Comparison of ENCODE assay signal across 8 cellular contexts in the genomic region with DNA sequence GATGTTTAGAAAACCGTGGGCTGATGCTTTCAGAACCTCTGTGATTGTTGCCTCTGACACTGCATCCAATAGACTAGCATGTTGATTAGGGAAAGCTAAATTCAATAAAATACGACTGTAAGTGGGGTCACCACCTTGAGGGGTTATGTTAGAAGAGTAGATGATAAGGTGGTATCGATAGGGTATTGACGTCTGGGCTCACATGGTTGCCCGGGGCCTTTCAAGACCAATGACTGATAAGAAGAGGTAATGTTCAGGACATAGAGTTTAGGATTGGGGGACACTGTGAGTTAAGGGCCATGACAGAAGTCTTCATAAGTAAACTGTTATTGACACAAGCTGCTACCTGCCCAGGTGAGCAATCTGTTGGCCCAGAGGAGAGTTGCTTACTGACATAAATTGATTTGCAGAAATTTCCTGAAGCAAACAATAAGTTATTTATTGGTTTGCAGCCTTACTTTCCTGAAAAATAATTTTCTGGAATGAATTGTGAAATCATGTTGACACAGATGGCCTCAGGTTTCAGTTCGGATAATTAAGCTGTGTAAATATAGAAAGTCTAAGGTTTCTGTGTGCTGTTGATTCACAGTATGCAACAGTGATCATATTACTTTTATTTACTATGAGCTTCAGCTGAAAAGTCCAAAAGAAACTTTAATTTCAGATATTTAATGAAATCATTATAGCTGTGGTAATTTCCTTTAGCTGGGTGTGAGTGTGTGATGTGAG.
DNase-seq lines count a peak whose midpoint lies in the region; ATAC-seq and TF ChIP-seq lines count a peak whose summit lies in the region.
"Not testable (repeated sequence)": the region's sequence is repeated elsewhere in the genome, so short reads cannot be mapped to it uniquely, and the experiment has no call there.

No MANE protein-coding gene starts in this region.

- TSS peak; percentile 92 for BruUV-seq in OCI-LY7 (replicated peaks; lab: Mats Ljungman, UMichigan)

- POLR2A ChIA-PET in OCI-LY7 (lab: Charles Lee), result interaction anchor here (0.6 kb wide), 1 partner anchor 199 kb away, joined by 3 read pairs; no protein-coding TSS in a partner anchor

- H3K9me3 Mint-ChIP-seq in activated T-cell treated with anti-CD3 and anti-CD28 coated beads, Interleukin-2, amount 50 U/mL, for 24 hours, result not testable (repeated sequence)

- H4K20me1 ChIP-seq in OCI-LY7 (ENCODE audit: insufficient read depth, low read length); osteoblast (ENCODE audit: insufficient read depth, low read length): not testable (repeated sequence)

- not testable (repeated sequence) for ATAC-seq in thoracic aorta (ENCODE audit: insufficient number of reproducible peaks, low FRiP score, low read depth)

- H3K4me1 Mint-ChIP-seq in activated T-cell treated with anti-CD3 and anti-CD28 coated beads, Interleukin-2, amount 50 U/mL, for 24 hours (ENCODE audit: low read depth), result peaks cover 12% of the 10 kb centered on the region

- H3K36me3 ChIP-seq in OCI-LY7 (ENCODE audit: insufficient read depth, low read length); osteoblast (ENCODE audit: insufficient read depth, low read length); thoracic aorta: not testable (repeated sequence)

- H3K27ac Mint-ChIP-seq in activated T-cell treated with anti-CD3 and anti-CD28 coated beads, Interleukin-2, amount 50 U/mL, for 24 hours, result peak overlapping the region; percentile 77

- peak overlapping the region; percentile 67; the same call in 1 of the 2 replicates for H2AFZ ChIP-seq in OCI-LY7 (ENCODE audit: low read length)
- peak overlapping the region; percentile 68 for H2AFZ ChIP-seq in osteoblast (ENCODE audit: low read length)

- peak overlapping the region; percentile 68 for H3K4me3 ChIP-seq in OCI-LY7 (ENCODE audit: low read depth, low read length, poor library complexity, severe bottlenecking)
- peak overlapping the region; percentile 28; the same call in 1 of the 2 replicates for H3K4me3 ChIP-seq in iPS-18c (ENCODE audit: insufficient read depth, low read depth, low read length)
- H3K4me3 ChIP-seq in osteoblast (ENCODE audit: insufficient read depth, low read length), result peak overlapping the region; percentile 64
- peak overlapping the region; percentile 80 for H3K4me3 ChIP-seq in thoracic aorta

- peak overlapping the region; percentile 82 for H3K4me3 Mint-ChIP-seq in activated T-cell treated with anti-CD3 and anti-CD28 coated beads, Interleukin-2, amount 50 U/mL, for 24 hours

- not testable (repeated sequence) for H3K36me3 Mint-ChIP-seq in activated T-cell treated with anti-CD3 and anti-CD28 coated beads, Interleukin-2, amount 50 U/mL, for 24 hours (ENCODE audit: low read depth)

- not testable (repeated sequence) for H3K4me1 ChIP-seq in OCI-LY7 (ENCODE audit: insufficient read depth, low read length, poor library complexity, severe bottlenecking); osteoblast (ENCODE audit: insufficient read depth, low read length); thoracic aorta (ENCODE audit: control insufficient read depth in 1 of 2, low read depth in 2 of 2)

- not testable (repeated sequence) for H3K9me2 ChIP-seq in OCI-LY7 (ENCODE audit: insufficient read depth, low read length)

- H3K4me2 ChIP-seq in OCI-LY7 (ENCODE audit: low read length), result peak overlapping the region; percentile 82
- H3K4me2 ChIP-seq in osteoblast (ENCODE audit: insufficient read depth, low read length), result peak overlapping the region; percentile 74

- not testable (repeated sequence) for H3K79me2 ChIP-seq in OCI-LY7 (ENCODE audit: insufficient read depth, low read depth, low read length); osteoblast (ENCODE audit: insufficient read depth, low read length)

- H3K27ac ChIP-seq in OCI-LY7 (ENCODE audit: low read depth, low read length, poor library complexity, severe bottlenecking), result peak overlapping the region; percentile 75
- not testable (repeated sequence) for H3K27ac ChIP-seq in osteoblast (ENCODE audit: low read depth, low read length); thoracic aorta

- H3K27me3 Mint-ChIP-seq in activated T-cell treated with anti-CD3 and anti-CD28 coated beads, Interleukin-2, amount 50 U/mL, for 24 hours, result not testable (repeated sequence)

- not testable (repeated sequence) for TF ChIP-seq CTCF in OCI-LY7 (conservative IDR thresholded peaks at IDR 0.05; ENCODE audit: low read length); osteoblast (IDR thresholded peaks at IDR 0.05; ENCODE audit: extremely low read depth, low read depth, low read length); thoracic aorta (IDR thresholded peaks at IDR 0.05)

- CTCF ChIA-PET in OCI-LY7 (lab: Charles Lee; ENCODE audit: unreplicated experiment), result not testable (repeated sequence)

- H3K9me3 ChIP-seq in OCI-LY7 (ENCODE audit: low read length); iPS-18c (ENCODE audit: control insufficient read depth, insufficient read depth, low read length); osteoblast (ENCODE audit: low read depth, low read length); thoracic aorta: not testable (repeated sequence)

- DNase-seq in DMS53 (lab: John Stamatoyannopoulos, UW) (peak; percentile 61), Kasumi-1 (lab: John Stamatoyannopoulos, UW) (peak; percentile 3 to 24), OCI-LY7 (ENCODE audit: low spot score) (peak; percentile 9), ecto neural progenitor cell (ENCODE audit: low spot score) (peak; percentile 37)
- DNase-seq in activated T-cell treated with anti-CD3 and anti-CD28 coated beads, Interleukin-2, amount 50 U/mL, for 24 hours; osteoblast (ENCODE audit: insufficient read length, low spot score, missing footprints); thoracic aorta (ENCODE audit: low spot score): not testable (repeated sequence)

- intact Hi-C loops in OCI-LY7 (cut with micrococcal nuclease; ENCODE audit: unreplicated experiment), result loop anchor here (5.0 kb wide), 1 partner anchor 175 kb away; a partner anchor contains a TSS

- not testable (repeated sequence) for H3K27me3 ChIP-seq in osteoblast (ENCODE audit: insufficient read depth, low read length); thoracic aorta (replicated peaks; ENCODE audit: insufficient read depth)

Comparison
In these comparisons a context has a peak if more than half of its experiments do, and no peak if none do; other contexts are left out.
1. H3K4me3 ChIP-seq: peak in every context shown above with its lines; median percentile 80 in thoracic aorta; 68 in OCI-LY7; 64 in osteoblast; 28 in iPS-18c.